Comparison of ENCODE assay signal across 14 cellular contexts in the genomic region with DNA sequence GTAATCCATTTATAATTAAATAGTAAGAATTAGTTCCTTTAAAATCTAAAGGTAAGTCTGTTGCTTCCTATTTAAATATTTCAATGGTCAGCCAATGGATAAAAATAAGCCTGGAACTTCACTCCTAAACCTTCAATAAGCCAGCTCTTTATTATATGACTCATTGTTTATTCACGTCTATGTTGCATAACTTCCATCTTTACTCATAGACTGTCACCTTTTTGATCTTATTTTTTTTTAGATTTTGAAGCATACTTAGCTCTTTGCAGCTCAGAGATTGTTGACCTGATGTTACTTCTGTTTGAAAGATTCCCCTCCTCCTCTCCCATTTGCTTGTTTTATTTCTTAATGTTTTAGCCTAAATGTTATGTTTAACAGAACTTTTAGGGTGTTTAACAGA.
DNase-seq lines count a peak whose midpoint lies in the region; ATAC-seq, FAIRE-seq and TF ChIP-seq lines count a peak whose summit lies in the region.
"Had no signal": no experiment of that assay in that cellular context is flagged by ENCODE, and none has a peak within 500 bp of the region (broad histone marks: within the 10 kb centered on the region; RNA-seq: fewer than 3 reads in every experiment).

No MANE protein-coding gene starts in this region.

- TF ChIP-seq POLR2A in HepG2 (IDR thresholded peaks at IDR 0.05; ENCODE audit: insufficient read depth in 1 of 2, low read depth in 2 of 2, low read length in 2 of 2): no peak

- dilution Hi-C loops in mammary epithelial cell (cut with HindIII; ENCODE audit: low sequenced_read_pairs): no loop called here

- TF ChIP-seq RAD21 in Ishikawa (IDR thresholded peaks at IDR 0.05; ENCODE audit: low read depth) (no peak), HepG2 (CRISPR knock-in tag; IDR thresholded peaks at IDR 0.05) (no peak)

- POLR2A ChIA-PET in HepG2 (lab: Yijun Ruan, JAX) (no interaction called here), HEK293T (lab: Yijun Ruan, JAX) (no interaction called here)

- H4K20me1 ChIP-seq in mammary epithelial cell (ENCODE audit: insufficient read depth, low read length) (no peaks in the 10 kb centered on the region), HepG2 (ENCODE audit: insufficient read depth, low read length) (no peaks in the 10 kb centered on the region)

- WGBS in mammary epithelial cell (ENCODE audit: low coverage, missing lambda C conversion rate): 0% methylated on average over 1 of the region's 1 CpG
- WGBS in HepG2 (ENCODE audit: low lambda C conversion rate): 5% methylated on average over 1 of the region's 1 CpG

- peak; percentile 77 for DNase-seq in COLO829 (ENCODE audit: low spot score)
- peak; percentile 75 for DNase-seq in mammary epithelial cell
- DNase-seq in HepG2 (ENCODE audit: low spot score): peak; percentile 68
- DNase-seq in HuH-7.5 (ENCODE audit: low spot score): no peak
- no peak for DNase-seq in brain microvascular endothelial cell
- DNase-seq in HEK293T (ENCODE audit: extremely low spot score): no peak
- DNase-seq: activated CD4-positive, alpha-beta T cell treated with anti-CD3 and anti-CD28 coated beads, Interleukin-2, amount 50 U/mL, for 48 hours; DMS153; MV-4-11; psoas muscle had no signal

- in situ Hi-C loops in mammary epithelial cell (cut with MboI; ENCODE audit: low sequenced_read_pairs in 2 of 2) (no loop called here), HepG2 (cut with HindIII; ENCODE audit: extremely low pct_ligation_motif_present, low pct_unique_long_range_greater_than_20kb) (no loop called here), brain microvascular endothelial cell (cut with HindIII; ENCODE audit: low pct_ligation_motif_present, low sequenced_read_pairs) (no loop called here)

- H3K4me2 ChIP-seq in mammary epithelial cell (ENCODE audit: insufficient read depth, low read depth, low read length) (no peak overlapping the region), HepG2 (ENCODE audit: low read depth, low read length) (no peak overlapping the region)

- H3K4me1 ChIP-seq in mammary epithelial cell (ENCODE audit: insufficient read depth, low read length): peaks cover 4% of the 10 kb centered on the region
- peaks cover 7% of the 10 kb centered on the region; the same call in 1 of the 2 replicates for H3K4me1 ChIP-seq in HepG2 (ENCODE audit: insufficient read depth, low read length)
- H3K4me1 ChIP-seq: psoas muscle had no signal

- H2AFZ ChIP-seq in mammary epithelial cell (ENCODE audit: low read depth, low read length): no peak overlapping the region
- H2AFZ ChIP-seq in HepG2 (ENCODE audit: low read length): no peak overlapping the region

- H3K27me3 ChIP-seq in mammary epithelial cell (ENCODE audit: insufficient read depth, low read length) (no peaks in the 10 kb centered on the region), HepG2 (ENCODE audit: control insufficient read depth in 1 of 2, insufficient read depth in 2 of 2, low read length in 2 of 2) (no peaks in the 10 kb centered on the region), brain microvascular endothelial cell (replicated peaks) (no peaks in the 10 kb centered on the region)
- H3K27me3 ChIP-seq: esophagus muscularis mucosa had no signal

- intact Hi-C loops in mammary epithelial cell (cut with micrococcal nuclease) (no loop called here), HepG2 (cut with micrococcal nuclease; ENCODE audit: unreplicated experiment) (no loop called here)

- H3K36me3 ChIP-seq in mammary epithelial cell (ENCODE audit: insufficient read depth, low read length) (no peaks in the 10 kb centered on the region), HepG2 (replicated peaks in 1 of 2; ENCODE audit: control insufficient read depth in 1 of 2, insufficient read depth in 2 of 2, low read length in 2 of 2) (no peaks in the 10 kb centered on the region), brain microvascular endothelial cell (replicated peaks) (no peaks in the 10 kb centered on the region)
- H3K36me3 ChIP-seq: esophagus muscularis mucosa had no signal

- no peak for FAIRE-seq in HepG2 (lab: Jason Lieb, UNC)

- H3K27ac ChIP-seq in mammary epithelial cell (ENCODE audit: insufficient read depth, low read depth, low read length) (no peak overlapping the region), HepG2 (ENCODE audit: extremely low read length, insufficient read depth, low read length) (no peak overlapping the region), brain microvascular endothelial cell (no peak overlapping the region)
- H3K27ac ChIP-seq: esophagus muscularis mucosa, psoas muscle had no signal

- H3K79me2 ChIP-seq in mammary epithelial cell (ENCODE audit: insufficient read depth, low read length): no peaks in the 10 kb centered on the region
- no peaks in the 10 kb centered on the region for H3K79me2 ChIP-seq in HepG2 (ENCODE audit: insufficient read depth, low read length)

- H3K4me3 ChIP-seq in mammary epithelial cell (replicated peaks in 1 of 3; ENCODE audit: insufficient read depth in 1 of 3, low read depth in 2 of 3, low read length in 3 of 3) (no peak overlapping the region), HepG2 (replicated peaks in 1 of 3; ENCODE audit: insufficient read depth in 1 of 3, low read depth in 2 of 3, low read length in 3 of 3) (no peak overlapping the region), brain microvascular endothelial cell (ENCODE audit: low read depth, low read length) (no peak overlapping the region)
- H3K4me3 ChIP-seq: esophagus muscularis mucosa, psoas muscle had no signal

- CTCF ChIA-PET in mammary epithelial cell (lab: Charles Lee; ENCODE audit: low non-redundant PET): no interaction called here
- CTCF ChIA-PET in HepG2 (lab: Yijun Ruan, JAX; ENCODE audit: low intra/inter-chr PET ratio, low total read pairs): no interaction called here
- CTCF ChIA-PET in HEK293T (lab: Yijun Ruan, JAX): no interaction called here

- TF ChIP-seq CTCF in mammary epithelial cell (conservative IDR thresholded peaks at IDR 0.05 in 1 of 2, IDR thresholded peaks at IDR 0.05 in 1 of 2; ENCODE audit: extremely low read depth in 1 of 2, insufficient read depth in 1 of 2, low read depth in 1 of 2, low read length in 2 of 2) (no peak), HepG2 (CRISPR knock-in tag; IDR thresholded peaks at IDR 0.05) (no peak), brain microvascular endothelial cell (IDR thresholded peaks at IDR 0.05; ENCODE audit: low read depth, low read length, missing control alignments) (no peak)

- ATAC-seq in HepG2 (peak; percentile 49; the same call in 2 of the 3 replicates), HG03280 (IDR thresholded peaks at IDR 0.05; ENCODE audit: unreplicated experiment) (no peak)
- ATAC-seq: psoas muscle; stimulated activated memory B cell treated with anti-CD40 and anti-IgM and Interleukin-4, amounts not matched to agents 10 μg/mL and 1 μg/mL and 100 μg/mL, for 72 hours had no signal

- H3K9ac ChIP-seq in mammary epithelial cell (ENCODE audit: insufficient read depth, low read length) (no peak overlapping the region), HepG2 (ENCODE audit: insufficient read depth, low read depth, low read length) (no peak overlapping the region)

- H3K9me3 ChIP-seq in mammary epithelial cell (replicated peaks; ENCODE audit: insufficient read depth, low read length) (no peaks in the 10 kb centered on the region), HepG2 (ENCODE audit: low read length) (peaks cover 5% of the 10 kb centered on the region; the same call in 1 of the 2 replicates)
- H3K9me3 ChIP-seq: esophagus muscularis mucosa, psoas muscle had no signal

- BruUV-seq in mammary epithelial cell (replicated peaks; lab: Mats Ljungman, UMichigan): no TSS peak
- BruUV-seq in HepG2 (replicated peaks; lab: Mats Ljungman, UMichigan): no TSS peak

- TF ChIP-seq EP300 in Ishikawa (IDR thresholded peaks at IDR 0.05; ENCODE audit: borderline replicate concordance): no peak
- peak in 1 of 2 experiments; percentile 36; a peak in 1 of 4 replicates for TF ChIP-seq EP300 in HepG2 (IDR thresholded peaks at IDR 0.05; ENCODE audit: low read depth in 2 of 2, low read length in 2 of 2)
- TF ChIP-seq EP300 in HepG2 (CRISPR knock-in tag; IDR thresholded peaks at IDR 0.05; ENCODE audit: borderline replicate concordance): no peak

TF ChIP-seq in Ishikawa, 13 proteins besides CTCF, POLR2A, EP300 and RAD21 (continues in another document):
- TF ChIP-seq EGR1 (IDR thresholded peaks at IDR 0.05) (no peak), TEAD4 (IDR thresholded peaks at IDR 0.05) (no peak)

TF ChIP-seq in HepG2, 621 proteins besides CTCF, POLR2A, EP300 and RAD21 (continues in another document):
- TF ChIP-seq SNRNP70 (IDR thresholded peaks at IDR 0.05; ENCODE audit: low read depth, low read length) (no peak), KLF6 (CRISPR knock-in tag; IDR thresholded peaks at IDR 0.05) (no peak)

TF ChIP-seq in HEK293T, 16 proteins besides CTCF, POLR2A, EP300 and RAD21:
- TF ChIP-seq FOXA1 (IDR thresholded peaks at IDR 0.05) (no peak), FOXK2 (IDR thresholded peaks at IDR 0.05) (no peak), BHLHE40 (IDR thresholded peaks at IDR 0.05; ENCODE audit: borderline replicate concordance) (no peak), ZNF384 (IDR thresholded peaks at IDR 0.05) (no peak), ARNT (IDR thresholded peaks at IDR 0.05) (no peak), CTBP1 (IDR thresholded peaks at IDR 0.05; ENCODE audit: borderline replicate concordance) (no peak), FOXM1 (IDR thresholded peaks at IDR 0.05; ENCODE audit: borderline replicate concordance) (no peak), SUZ12 (IDR thresholded peaks at IDR 0.05) (no peak), L3MBTL2 (conservative IDR thresholded peaks at IDR 0.05) (no peak), ELF4 (IDR thresholded peaks at IDR 0.05) (no peak), HDGF (IDR thresholded peaks at IDR 0.05; ENCODE audit: borderline replicate concordance) (no peak), TARDBP (IDR thresholded peaks at IDR 0.05) (no peak), SP1 (IDR thresholded peaks at IDR 0.05) (no peak)
- TF ChIP-seq, protein P1, sequence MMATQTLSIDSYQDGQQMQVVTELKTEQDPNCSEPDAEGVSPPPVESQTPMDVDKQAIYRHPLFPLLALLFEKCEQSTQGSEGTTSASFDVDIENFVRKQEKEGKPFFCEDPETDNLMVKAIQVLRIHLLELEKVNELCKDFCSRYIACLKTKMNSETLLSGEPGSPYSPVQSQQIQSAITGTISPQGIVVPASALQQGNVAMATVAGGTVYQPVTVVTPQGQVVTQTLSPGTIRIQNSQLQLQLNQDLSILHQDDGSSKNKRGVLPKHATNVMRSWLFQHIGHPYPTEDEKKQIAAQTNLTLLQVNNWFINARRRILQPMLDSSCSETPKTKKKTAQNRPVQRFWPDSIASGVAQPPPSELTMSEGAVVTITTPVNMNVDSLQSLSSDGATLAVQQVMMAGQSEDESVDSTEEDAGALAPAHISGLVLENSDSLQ (IDR thresholded peaks at IDR 0.05): no peak

Comparison
In these comparisons a context has a peak if more than half of its experiments do, and no peak if none do; other contexts are left out.
1. DNase-seq: peak in COLO829 (single experiment), mammary epithelial cell (single experiment) and HepG2 (single experiment); none in HuH-7.5 (single experiment), brain microvascular endothelial cell (single experiment) and HEK293T (single experiment).